In the genomic region with DNA sequence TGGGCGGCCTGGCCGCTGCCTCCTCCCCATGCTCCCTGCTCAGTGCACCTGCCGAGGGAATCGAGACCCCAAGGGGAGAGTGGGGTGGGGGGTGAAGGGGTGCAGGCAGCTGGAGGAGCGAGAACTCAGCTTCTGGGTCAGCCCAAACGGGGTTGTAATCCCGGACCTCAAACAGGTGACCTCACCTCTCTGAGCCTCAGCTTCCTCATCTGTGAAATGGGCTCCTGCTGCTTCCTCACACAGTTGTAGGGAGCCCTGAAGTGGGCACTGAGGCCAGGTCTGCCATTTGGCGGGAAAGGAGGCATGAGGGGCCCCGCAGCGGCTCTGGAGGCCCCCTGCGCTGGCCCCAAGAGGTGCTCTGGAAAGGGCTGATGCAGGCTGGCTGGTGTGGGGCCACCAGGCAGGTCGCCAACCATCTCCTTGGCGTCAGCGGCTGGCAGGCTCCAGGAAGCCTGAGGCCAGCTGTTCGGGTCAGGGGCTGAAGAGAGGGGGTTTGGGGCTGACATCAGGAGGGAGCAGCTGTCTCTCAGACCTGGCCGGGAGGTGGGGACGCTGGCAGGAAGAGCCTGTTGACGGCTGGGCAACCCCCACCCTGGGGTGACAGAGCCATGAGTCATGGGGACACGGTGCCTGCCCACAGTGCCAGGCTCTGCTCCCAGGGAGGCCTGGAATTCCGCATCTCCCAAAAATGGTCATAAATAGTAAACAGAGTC, we compare ENCODE assay signal across 12 cellular contexts. TPM values are rescaled to one million over a fixed set of nuclear protein-coding genes. Genes with fewer than 3 reads are reported as not detected.
A peak's percentile ranks its signal among the peaks of the same experiment; 100 is the strongest.
DNase-seq lines count a peak whose midpoint lies in the region; ATAC-seq, FAIRE-seq and TF ChIP-seq lines count a peak whose summit lies in the region.
"Had no signal": no experiment of that assay in that cellular context is flagged by ENCODE, and none has a peak within 500 bp of the region (broad histone marks: within the 10 kb centered on the region; RNA-seq: fewer than 3 reads in every experiment).

No MANE protein-coding gene starts in this region.

- peak overlapping the region; percentile 87; the same call in 1 of the 2 replicates for H3K23ac ChIP-seq in IMR-90 (ENCODE audit: low read depth, low read length)

- no peaks in the 10 kb centered on the region for H3K79me1 ChIP-seq in IMR-90 (ENCODE audit: low read depth in 1 of 2, low read length in 2 of 2)

- peak overlapping the region; percentile 88 for H2AK5ac ChIP-seq in IMR-90 (ENCODE audit: low read depth, low read length)

- peak overlapping the region; percentile 48; the same call in 1 of the 2 replicates for H3K18ac ChIP-seq in IMR-90 (ENCODE audit: low read depth, low read length)

- H3K27me3 Mint-ChIP-seq in activated CD8-positive, alpha-beta T cell treated with anti-CD3 and anti-CD28 coated beads for 36 hours, result no peaks in the 10 kb centered on the region
- H3K27me3 Mint-ChIP-seq in activated CD8-positive, alpha-beta T cell treated with anti-CD3 and anti-CD28 coated beads, Interleukin-2, amount 10 ng/mL, durations not matched to agents 7 days and 5 days (ENCODE audit: low read depth), result no peaks in the 10 kb centered on the region
- H3K27me3 Mint-ChIP-seq: CD4-positive, alpha-beta T cell had no signal

- TF ChIP-seq POLR2A in IMR-90 (IDR thresholded peaks at IDR 0.05; ENCODE audit: low read depth, low read length), result no peak

- in situ Hi-C loops in IMR-90 (cut with MboI; ENCODE audit: low sequenced_read_pairs), result no loop called here

- H3K36me3 Mint-ChIP-seq in activated CD8-positive, alpha-beta T cell treated with anti-CD3 and anti-CD28 coated beads for 36 hours (ENCODE audit: low read depth), result no peaks in the 10 kb centered on the region
- H3K36me3 Mint-ChIP-seq in activated CD8-positive, alpha-beta T cell treated with anti-CD3 and anti-CD28 coated beads, Interleukin-2, amount 10 ng/mL, durations not matched to agents 7 days and 5 days (ENCODE audit: low read depth), result no peaks in the 10 kb centered on the region
- H3K36me3 Mint-ChIP-seq: mesothelial cell of epicardium had no signal

- no peaks in the 10 kb centered on the region for H3K36me3 ChIP-seq in IMR-90 (ENCODE audit: control insufficient read depth, insufficient read depth, low read length)
- no peaks in the 10 kb centered on the region for H3K36me3 ChIP-seq in osteoblast (ENCODE audit: insufficient read depth, low read length)
- H3K36me3 ChIP-seq in H7 (replicated peaks; ENCODE audit: control insufficient read depth, insufficient read depth, low read length), result no peaks in the 10 kb centered on the region

- H3K27ac ChIP-seq in IMR-90 (ENCODE audit: insufficient read depth, low read length) (peak overlapping the region; percentile 60), osteoblast (ENCODE audit: low read depth, low read length) (no peak overlapping the region)

- H3K4me3 ChIP-seq in IMR-90 (ENCODE audit: insufficient read depth, low read depth, low read length), result no peak overlapping the region
- no peak overlapping the region for H3K4me3 ChIP-seq in cardiac fibroblast (replicated peaks in 1 of 2; ENCODE audit: low read depth in 2 of 2, low read length in 2 of 2)
- H3K4me3 ChIP-seq in osteoblast (ENCODE audit: insufficient read depth, low read length), result peak overlapping the region; percentile 18
- H3K4me3 ChIP-seq in H7 (ENCODE audit: insufficient read depth, low read depth, low read length), result no peak overlapping the region

- peak overlapping the region; percentile 89 for H2AK9ac ChIP-seq in IMR-90 (replicated peaks; ENCODE audit: low read depth, low read length, poor library complexity)

- H3K4me2 ChIP-seq in IMR-90 (ENCODE audit: low read depth, low read length) (0 out of 2 replicates have a peak overlapping the region, but pooled peaks have one; percentile 20), osteoblast (ENCODE audit: insufficient read depth, low read length) (no peak overlapping the region)

- peak overlapping the region; percentile 45 to 83; a peak in 2 of 4 replicates for H4K8ac ChIP-seq in IMR-90 (ENCODE audit: low read depth in 2 of 2, low read length in 2 of 2)

- H2AFZ ChIP-seq in IMR-90 (replicated peaks; ENCODE audit: low read length, poor library complexity) (peak overlapping the region; percentile 70), osteoblast (ENCODE audit: low read length) (no peak overlapping the region)

- H3K14ac ChIP-seq in IMR-90 (replicated peaks; ENCODE audit: low read depth, low read length), result 0 out of 2 replicates have a peak overlapping the region, but pooled peaks have one; percentile 58

- peaks cover 11% of the 10 kb centered on the region for H3K4me1 Mint-ChIP-seq in activated CD8-positive, alpha-beta T cell treated with anti-CD3 and anti-CD28 coated beads for 36 hours (ENCODE audit: low read depth)
- H3K4me1 Mint-ChIP-seq in activated CD8-positive, alpha-beta T cell treated with anti-CD3 and anti-CD28 coated beads, Interleukin-2, amount 10 ng/mL, durations not matched to agents 7 days and 5 days (ENCODE audit: low read depth), result peaks cover 5% of the 10 kb centered on the region

- no peak for TF ChIP-seq CTCF in activated CD8-positive, alpha-beta T cell treated with anti-CD3 and anti-CD28 coated beads for 36 hours (IDR thresholded peaks at IDR 0.05)
- TF ChIP-seq CTCF in IMR-90 (conservative IDR thresholded peaks at IDR 0.05; ENCODE audit: low read depth, low read length), result no peak
- no peak for TF ChIP-seq CTCF in cardiac fibroblast (IDR thresholded peaks at IDR 0.05; ENCODE audit: low read depth, low read length)
- TF ChIP-seq CTCF in osteoblast (IDR thresholded peaks at IDR 0.05; ENCODE audit: extremely low read depth, low read depth, low read length), result no peak

- no peak for TF ChIP-seq RAD21 in IMR-90 (IDR thresholded peaks at IDR 0.05; ENCODE audit: low read length)

- H4K91ac ChIP-seq in IMR-90 (ENCODE audit: insufficient read depth, low read depth, low read length), result peak overlapping the region; percentile 89

- no peak overlapping the region for H3K4me3 Mint-ChIP-seq in activated CD8-positive, alpha-beta T cell treated with anti-CD3 and anti-CD28 coated beads for 36 hours
- H3K4me3 Mint-ChIP-seq in activated CD8-positive, alpha-beta T cell treated with anti-CD3 and anti-CD28 coated beads, Interleukin-2, amount 10 ng/mL, durations not matched to agents 7 days and 5 days, result no peak overlapping the region
- H3K4me3 Mint-ChIP-seq: CD4-positive, alpha-beta T cell; mesothelial cell of epicardium had no signal

- no TSS peak for BruUV-seq in IMR-90 (replicated peaks; lab: Mats Ljungman, UMichigan)

- no peaks in the 10 kb centered on the region for H4K20me1 ChIP-seq in IMR-90 (ENCODE audit: insufficient read depth, low read length)
- no peaks in the 10 kb centered on the region for H4K20me1 ChIP-seq in osteoblast (ENCODE audit: insufficient read depth, low read length)

- H3K9ac ChIP-seq in IMR-90 (ENCODE audit: low read depth, low read length), result no peak overlapping the region

- no peak overlapping the region for H3K56ac ChIP-seq in IMR-90 (ENCODE audit: extremely low read depth, insufficient read depth, low read length)

- CTCF ChIA-PET in activated CD8-positive, alpha-beta T cell treated with anti-CD3 and anti-CD28 coated beads for 36 hours (lab: Charles Lee), result no interaction called here
- CTCF ChIA-PET in activated CD8-positive, alpha-beta T cell treated with anti-CD3 and anti-CD28 coated beads, Interleukin-2, amount 10 ng/mL, durations not matched to agents 7 days and 5 days (lab: Charles Lee), result no interaction called here
- CTCF ChIA-PET in IMR-90 (lab: Yijun Ruan, JAX), result no interaction called here

- dilution Hi-C loops in IMR-90 (cut with HindIII; ENCODE audit: low sequenced_read_pairs, unreplicated experiment), result no loop called here

- H3K4ac ChIP-seq in IMR-90 (ENCODE audit: low read depth, low read length), result peak overlapping the region; percentile 98

- H3K9me3 ChIP-seq in IMR-90 (ENCODE audit: control insufficient read depth, insufficient read depth, low read length) (no peaks in the 10 kb centered on the region), osteoblast (ENCODE audit: low read depth, low read length) (no peaks in the 10 kb centered on the region)

- H2BK5ac ChIP-seq in IMR-90 (ENCODE audit: low read depth, low read length, poor library complexity, severe bottlenecking), result peak overlapping the region; percentile 77

- POLR2A ChIA-PET in activated CD8-positive, alpha-beta T cell treated with anti-CD3 and anti-CD28 coated beads for 36 hours (lab: Charles Lee), result no interaction called here
- POLR2A ChIA-PET in activated CD8-positive, alpha-beta T cell treated with anti-CD3 and anti-CD28 coated beads, Interleukin-2, amount 10 ng/mL, durations not matched to agents 7 days and 5 days (lab: Charles Lee), result no interaction called here
- POLR2A ChIA-PET in IMR-90 (lab: Charles Lee; ENCODE audit: unreplicated experiment), result no interaction called here

- 62% methylated on average over 10 of the region's 20 CpGs; no CpG with 5 or more reads in 1 of the 2 experiments for WGBS in IMR-90 (ENCODE audit: extremely low coverage in 2 of 2, insufficient read length in 1 of 2), 2 experiments

- intact Hi-C loops in activated CD8-positive, alpha-beta T cell treated with anti-CD3 and anti-CD28 coated beads for 36 hours (cut with micrococcal nuclease), result no loop called here
- intact Hi-C loops in IMR-90 (cut with micrococcal nuclease), result no loop called here

- peak overlapping the region; percentile 37; the same call in 1 of the 2 replicates for H4K5ac ChIP-seq in IMR-90 (ENCODE audit: low read depth, low read length)

- peaks cover 17% of the 10 kb centered on the region for H3K4me1 ChIP-seq in IMR-90 (ENCODE audit: control insufficient read depth, insufficient read depth, low read length)
- peaks cover 11% of the 10 kb centered on the region for H3K4me1 ChIP-seq in osteoblast (ENCODE audit: insufficient read depth, low read length)

- FAIRE-seq in GM19239 (lab: Jason Lieb, UNC), result no peak

- H3K9me1 ChIP-seq in IMR-90 (ENCODE audit: insufficient read depth, low read length), result 0 out of 2 replicates have a peak, but pooled peaks cover 10% of the 10 kb centered on the region

- no peaks in the 10 kb centered on the region for H3K9me3 Mint-ChIP-seq in activated CD8-positive, alpha-beta T cell treated with anti-CD3 and anti-CD28 coated beads for 36 hours
- no peaks in the 10 kb centered on the region for H3K9me3 Mint-ChIP-seq in activated CD8-positive, alpha-beta T cell treated with anti-CD3 and anti-CD28 coated beads, Interleukin-2, amount 10 ng/mL, durations not matched to agents 7 days and 5 days (ENCODE audit: insufficient read depth)
- H3K9me3 Mint-ChIP-seq: CD4-positive, alpha-beta T cell; mesothelial cell of epicardium had no signal

- peak overlapping the region; percentile 75 for H2BK20ac ChIP-seq in IMR-90 (ENCODE audit: low read depth, low read length)

- H2BK15ac ChIP-seq in IMR-90 (ENCODE audit: low read depth, low read length), result peak overlapping the region; percentile 70; the same call in 1 of the 3 replicates

- no peak overlapping the region for H3K27ac Mint-ChIP-seq in activated CD8-positive, alpha-beta T cell treated with anti-CD3 and anti-CD28 coated beads for 36 hours
- H3K27ac Mint-ChIP-seq in activated CD8-positive, alpha-beta T cell treated with anti-CD3 and anti-CD28 coated beads, Interleukin-2, amount 10 ng/mL, durations not matched to agents 7 days and 5 days, result no peak overlapping the region
- H3K27ac Mint-ChIP-seq: CD4-positive, alpha-beta T cell; mesothelial cell of epicardium had no signal

- no peaks in the 10 kb centered on the region for H3K79me2 ChIP-seq in osteoblast (ENCODE audit: insufficient read depth, low read length)

- H3K27me3 ChIP-seq in IMR-90 (ENCODE audit: control insufficient read depth, insufficient read depth, low read length) (no peaks in the 10 kb centered on the region), osteoblast (ENCODE audit: insufficient read depth, low read length) (no peaks in the 10 kb centered on the region), H7 (ENCODE audit: control insufficient read depth, insufficient read depth, low read length) (no peaks in the 10 kb centered on the region)

- ATAC-seq in activated CD8-positive, alpha-beta T cell treated with anti-CD3 and anti-CD28 coated beads for 36 hours, result peak; percentile 59
- ATAC-seq in activated CD8-positive, alpha-beta T cell treated with anti-CD3 and anti-CD28 coated beads, Interleukin-2, amount 10 ng/mL, durations not matched to agents 7 days and 5 days, result no peak
- ATAC-seq in IMR-90 (ENCODE audit: low read depth), result peak; percentile 80
- no peak for ATAC-seq in HG02970 (IDR thresholded peaks at IDR 0.05; ENCODE audit: low FRiP score, unreplicated experiment)

- DNase-seq in activated CD8-positive, alpha-beta T cell treated with anti-CD3 and anti-CD28 coated beads for 36 hours, result peak; percentile 42
- no peak for DNase-seq in activated CD8-positive, alpha-beta T cell treated with anti-CD3 and anti-CD28 coated beads, Interleukin-2, amount 10 ng/mL, durations not matched to agents 7 days and 5 days
- DNase-seq in IMR-90 (peak; percentile 47), cardiac fibroblast (ENCODE audit: low read depth in 2 of 2) (peak; percentile 38 to 61), osteoblast (ENCODE audit: insufficient read length, low spot score, missing footprints) (peak; percentile 97), GM19239 (ENCODE audit: insufficient read length, low spot score) (no peak), H7 (no peak)
- DNase-seq: activated T-cell treated with anti-CD3 and anti-CD28 coated beads, Interleukin-2, amount 50 U/mL, for 1 hour; CD4-positive, alpha-beta T cell; stimulated activated CD4-positive, alpha-beta T cell treated with anti-CD3 and anti-CD28 coated beads, Interleukin-4, amount 100 ng/mL, for 4 hours had no signal

- H2BK120ac ChIP-seq in IMR-90 (ENCODE audit: low read depth, low read length), result peak overlapping the region; percentile 95

RNA-seq across cellular contexts. Expression of a gene that starts 4.9 kb away (rescaled TPM):
- total RNA-seq in activated CD8-positive, alpha-beta T cell treated with anti-CD3 and anti-CD28 coated beads for 36 hours, result not detected
- total RNA-seq in activated CD8-positive, alpha-beta T cell treated with anti-CD3 and anti-CD28 coated beads, Interleukin-2, amount 10 ng/mL, durations not matched to agents 7 days and 5 days, result not detected
- under 0.01 TPM in 1 of 2 replicates, not detected in the other for total RNA-seq in IMR-90 (2012; rRNA removed)
- 0.03 TPM in 2 replicates for polyA plus RNA-seq in IMR-90 (2012; rRNA removed)
- 0.02 and 0.08 TPM in 2 replicates for polyA plus RNA-seq in IMR-90 (2012; cell fraction: cytosol; rRNA removed)
- 0.06 and 0.14 TPM in 2 replicates for polyA plus RNA-seq in IMR-90 (2012; cell fraction: nucleus; rRNA removed; ENCODE audit: low replicate concordance)
- under 0.01 TPM in 2 replicates for total RNA-seq in osteoblast
- total RNA-seq in H7 (2014; rRNA removed; shearing (Covaris generic)), result 0.04 and 0.10 TPM in 2 replicates
- total RNA-seq: CD4-positive, alpha-beta T cell had no signal

RNA-seq across cellular contexts. Expression of a gene that starts 15.4 kb away (rescaled TPM):
- total RNA-seq in activated CD8-positive, alpha-beta T cell treated with anti-CD3 and anti-CD28 coated beads for 36 hours, result 1 to 10 TPM in 1 of 2 experiments, under 1 TPM in 1; 0.99 to 1.0 TPM
- total RNA-seq in activated CD8-positive, alpha-beta T cell treated with anti-CD3 and anti-CD28 coated beads, Interleukin-2, amount 10 ng/mL, durations not matched to agents 7 days and 5 days, result under 1 TPM; 0.37 to 0.50 TPM
- 0.56 and 1.3 TPM in 2 replicates for total RNA-seq in IMR-90 (2012; rRNA removed)
- 3.5 and 3.8 TPM in 2 replicates for polyA plus RNA-seq in IMR-90 (2012; rRNA removed)
- 1.3 and 5.0 TPM in 2 replicates for polyA plus RNA-seq in IMR-90 (2012; cell fraction: cytosol; rRNA removed)
- polyA plus RNA-seq in IMR-90 (2012; cell fraction: nucleus; rRNA removed; ENCODE audit: low replicate concordance), result 6.8 and 8.6 TPM in 2 replicates
- 0.88 and 1.8 TPM in 2 replicates for total RNA-seq in osteoblast
- total RNA-seq in H7 (2014; rRNA removed; shearing (Covaris generic)), result 8.8 and 11.2 TPM in 2 replicates
- total RNA-seq: CD4-positive, alpha-beta T cell had no signal

RNA-seq across cellular contexts. Expression of a gene that starts 43.3 kb away (rescaled TPM):
- total RNA-seq in activated CD8-positive, alpha-beta T cell treated with anti-CD3 and anti-CD28 coated beads for 36 hours, result under 1 TPM; 0.11 to 0.27 TPM
- under 1 TPM; 0.10 to 0.13 TPM for total RNA-seq in activated CD8-positive, alpha-beta T cell treated with anti-CD3 and anti-CD28 coated beads, Interleukin-2, amount 10 ng/mL, durations not matched to agents 7 days and 5 days
- total RNA-seq in IMR-90 (2012; rRNA removed), result 1.4 and 2.0 TPM in 2 replicates
- 2.0 and 2.6 TPM in 2 replicates for polyA plus RNA-seq in IMR-90 (2012; rRNA removed)
- 3.2 and 3.7 TPM in 2 replicates for polyA plus RNA-seq in IMR-90 (2012; cell fraction: cytosol; rRNA removed)
- polyA plus RNA-seq in IMR-90 (2012; cell fraction: nucleus; rRNA removed; ENCODE audit: low replicate concordance), result 2.9 and 9.5 TPM in 2 replicates
- total RNA-seq in osteoblast, result 1.8 and 9.8 TPM in 2 replicates
- 0.81 and 1.5 TPM in 2 replicates for total RNA-seq in H7 (2014; rRNA removed; shearing (Covaris generic))
- total RNA-seq: CD4-positive, alpha-beta T cell had no signal

Comparison
In these comparisons a context has a peak if more than half of its experiments do, and no peak if none do; other contexts are left out.
1. ATAC-seq: peak in activated CD8-positive, alpha-beta T cell treated with anti-CD3 and anti-CD28 coated beads for 36 hours (single experiment) and IMR-90 (single experiment); none in activated CD8-positive, alpha-beta T cell treated with anti-CD3 and anti-CD28 coated beads, Interleukin-2, amount 10 ng/mL, durations not matched to agents 7 days and 5 days (single experiment) and HG02970 (single experiment).
2. DNase-seq: peak in activated CD8-positive, alpha-beta T cell treated with anti-CD3 and anti-CD28 coated beads for 36 hours (single experiment), IMR-90 (single experiment), cardiac fibroblast (2 of 2) and osteoblast (single experiment); none in activated CD8-positive, alpha-beta T cell treated with anti-CD3 and anti-CD28 coated beads, Interleukin-2, amount 10 ng/mL, durations not matched to agents 7 days and 5 days (single experiment), GM19239 (single experiment) and H7 (single experiment).